Comparison of ENCODE assay signal across 22 cellular contexts in genomic region chr15:62288361-62289017, GRCh38.
"Had no signal": no experiment of that assay in that cellular context is flagged by ENCODE, and none has a peak within 500 bp of the region (broad histone marks: within the 10 kb centered on the region; RNA-seq: fewer than 3 reads in every experiment).

No MANE protein-coding gene starts in this region.

- H3K36me3 ChIP-seq: left ventricle myocardium inferior, lower lobe of right lung, neural progenitor cell, prostate gland, right atrium auricular region, sigmoid colon, tibial artery had no signal

- H3K4me1 Mint-ChIP-seq: naive thymus-derived CD4-positive, alpha-beta T cell; nephron; neural progenitor cell; stimulated activated effector memory CD8-positive, alpha-beta T cell treated with anti-CD3 and anti-CD28 coated beads, Interleukin-12 subunit alpha, Interleukin-12 subunit beta, amount 100 ng/mL, for 72 hours had no signal

- FAIRE-seq: frontal cortex, kidney had no signal

- H3K36me3 Mint-ChIP-seq: naive thymus-derived CD4-positive, alpha-beta T cell; neural progenitor cell; stimulated activated effector memory CD8-positive, alpha-beta T cell treated with anti-CD3 and anti-CD28 coated beads, Interleukin-12 subunit alpha, Interleukin-12 subunit beta, amount 100 ng/mL, for 72 hours; type B pancreatic cell had no signal

- H3K4me3 ChIP-seq: dorsolateral prefrontal cortex, left ventricle myocardium inferior, lower lobe of right lung, neural progenitor cell, prostate gland, right atrium auricular region, sigmoid colon, testis, tibial artery had no signal

- H3K4me2 ChIP-seq: neural progenitor cell had no signal

- H3K4me3 Mint-ChIP-seq: naive thymus-derived CD4-positive, alpha-beta T cell; nephron; neural progenitor cell; stimulated activated effector memory CD8-positive, alpha-beta T cell treated with anti-CD3 and anti-CD28 coated beads, Interleukin-12 subunit alpha, Interleukin-12 subunit beta, amount 100 ng/mL, for 72 hours; type B pancreatic cell had no signal

- H2AFZ ChIP-seq: neural progenitor cell had no signal

- H3K9me3 ChIP-seq: left ventricle myocardium inferior, lower lobe of right lung, prostate gland, sigmoid colon, testis, tibial artery had no signal

- ATAC-seq: lower lobe of right lung; naive thymus-derived CD4-positive, alpha-beta T cell; stimulated activated effector memory CD8-positive, alpha-beta T cell treated with anti-CD3 and anti-CD28 coated beads, Interleukin-12 subunit alpha, Interleukin-12 subunit beta, amount 100 ng/mL, for 72 hours had no signal

- H3K27me3 ChIP-seq: neural progenitor cell, right atrium auricular region, testis had no signal

- H3K27ac Mint-ChIP-seq: naive thymus-derived CD4-positive, alpha-beta T cell; nephron; neural progenitor cell; stimulated activated effector memory CD8-positive, alpha-beta T cell treated with anti-CD3 and anti-CD28 coated beads, Interleukin-12 subunit alpha, Interleukin-12 subunit beta, amount 100 ng/mL, for 72 hours; type B pancreatic cell had no signal

- DNase-seq: cortex of kidney; dorsolateral prefrontal cortex; effector CD4-positive, alpha-beta T cell; head of caudate nucleus; kidney; left ventricle myocardium inferior; lower lobe of right lung; naive thymus-derived CD4-positive, alpha-beta T cell; sigmoid colon; stimulated activated CD4-positive, alpha-beta T cell treated with anti-CD3 and anti-CD28 coated beads, Interleukin-2, amount 100 ng/mL, for 24 hours; stimulated activated CD4-positive, alpha-beta T cell treated with anti-CD3 and anti-CD28 coated beads, Interleukin-4, amount 100 ng/mL, for 24 hours; stimulated activated naive CD4-positive, alpha-beta T cell treated with Interleukin-2 at 50 U/mL for 16 hours; substantia nigra; testis; tibial artery had no signal

- H3K4me1 ChIP-seq: left ventricle myocardium inferior, lower lobe of right lung, prostate gland, right atrium auricular region, sigmoid colon, testis, tibial artery had no signal

- H3K27ac ChIP-seq: dorsolateral prefrontal cortex, left ventricle myocardium inferior, lower lobe of right lung, neural progenitor cell, prostate gland, right atrium auricular region, sigmoid colon, testis, tibial artery had no signal

- H3K9me3 Mint-ChIP-seq: stimulated activated effector memory CD8-positive, alpha-beta T cell treated with anti-CD3 and anti-CD28 coated beads, Interleukin-12 subunit alpha, Interleukin-12 subunit beta, amount 100 ng/mL, for 72 hours; type B pancreatic cell had no signal

- H3K9ac ChIP-seq: neural progenitor cell had no signal
